Comparison of ENCODE assay signal across 9 cellular contexts in genomic region chr1:46617108-46617694, GRCh38. TPM values are rescaled to one million over a fixed set of nuclear protein-coding genes. Genes with fewer than 3 reads are reported as not detected.
DNase-seq lines count a peak whose midpoint lies in the region; ATAC-seq and TF ChIP-seq lines count a peak whose summit lies in the region.
"Had no signal": no experiment of that assay in that cellular context is flagged by ENCODE, and none has a peak within 500 bp of the region (broad histone marks: within the 10 kb centered on the region; RNA-seq: fewer than 3 reads in every experiment).

No MANE protein-coding gene starts in this region.

- peak overlapping the region; percentile 87 for H3K27ac Mint-ChIP-seq in activated B cell treated with CpG ODN at 0.5 μM for 24 hours

- no peaks in the 10 kb centered on the region for H3K9me3 Mint-ChIP-seq in activated B cell treated with CpG ODN at 0.5 μM for 24 hours

- peaks cover 40 to 45% of the 10 kb centered on the region in 2 donors for H3K4me1 ChIP-seq in gastrocnemius medialis

- in situ Hi-C loops in gastrocnemius medialis (cut with MboI; ENCODE audit: low sequenced_read_pairs in 4 of 4), result loop anchor here in 2 of 4 donors (5.0 to 10.0 kb wide), 2 partner anchors 98 to 110 kb away; partner anchors contain the start of gene EFCAB14 (in 1 of the 2)

- ATAC-seq in GM21360 (IDR thresholded peaks at IDR 0.05; ENCODE audit: unreplicated experiment) (peak; percentile 3), activated B cell treated with CpG ODN at 0.5 μM for 24 hours (ENCODE audit: low read depth) (no peak), left cardiac atrium (peak; percentile 23 to 34), gastrocnemius medialis (peak; percentile 25 to 34), HG03439 (IDR thresholded peaks at IDR 0.05; ENCODE audit: unreplicated experiment) (no peak), HG02885 (IDR thresholded peaks at IDR 0.05; ENCODE audit: poor library complexity, unreplicated experiment) (no peak)

- no peaks in the 10 kb centered on the region for H3K36me3 ChIP-seq in gastrocnemius medialis

- H3K27ac ChIP-seq in gastrocnemius medialis, result peak overlapping the region; percentile 95 to 98 (median 96)

- CTCF ChIA-PET in activated B cell treated with CpG ODN at 0.5 μM for 24 hours (lab: Charles Lee), result no interaction called here

- peaks cover 61% of the 10 kb centered on the region for H3K4me1 Mint-ChIP-seq in activated B cell treated with CpG ODN at 0.5 μM for 24 hours

- H3K27me3 Mint-ChIP-seq in activated B cell treated with CpG ODN at 0.5 μM for 24 hours, result no peaks in the 10 kb centered on the region

- intact Hi-C loops in activated B cell treated with CpG ODN at 0.5 μM for 24 hours (cut with micrococcal nuclease), result loop anchor here (1.0 to 10.0 kb wide), 3 partner anchors 50 to 312 kb away; partner anchors contain the start of genes ATPAF1, EFCAB14, LRRC41 and UQCRH
- intact Hi-C loops in left cardiac atrium (cut with DNase I), result no loop called here
- intact Hi-C loops in gastrocnemius medialis (cut with DNase I; ENCODE audit: low total_unique reads), result loop anchor here (2.0 kb wide), 1 partner anchor 52 kb away; the partner anchor contains the start of gene ATPAF1

- H3K36me3 Mint-ChIP-seq in activated B cell treated with CpG ODN at 0.5 μM for 24 hours (ENCODE audit: low read depth), result peaks cover 6% of the 10 kb centered on the region

- H3K9me3 ChIP-seq in gastrocnemius medialis, result no peaks in the 10 kb centered on the region

- DNase-seq in activated B cell treated with CpG ODN at 0.5 μM for 24 hours, result no peak
- DNase-seq in left cardiac atrium, result no peak
- no peak for DNase-seq in gastrocnemius medialis
- DNase-seq in NCI-H1694 (lab: John Stamatoyannopoulos, UW), result no peak
- no peak for DNase-seq in activated CD4-positive, alpha-beta T cell treated with anti-CD3 and anti-CD28 coated beads for 1 hour

- POLR2A ChIA-PET in activated B cell treated with CpG ODN at 0.5 μM for 24 hours (lab: Charles Lee), result interaction anchor here (0.6 to 7.5 kb wide), 3 partner anchors 12 to 414 kb away, joined by 3 to 108 read pairs (median 5); partner anchors contain the start of genes EFCAB14, LURAP1 and MKNK1

- TF ChIP-seq CTCF in activated B cell treated with CpG ODN at 0.5 μM for 24 hours (IDR thresholded peaks at IDR 0.05), result no peak
- no peak for TF ChIP-seq CTCF in gastrocnemius medialis (IDR thresholded peaks at IDR 0.05 in 4 of 5, conservative IDR thresholded peaks at IDR 0.05 in 1 of 5)

- H3K4me3 ChIP-seq in gastrocnemius medialis, result peak overlapping the region; percentile 77 to 89 (median 82)

- H3K4me3 Mint-ChIP-seq in activated B cell treated with CpG ODN at 0.5 μM for 24 hours, result peak overlapping the region; percentile 92

- TF ChIP-seq POLR2A in gastrocnemius medialis (IDR thresholded peaks at IDR 0.05), result no peak

- no peaks in the 10 kb centered on the region for H3K27me3 ChIP-seq in gastrocnemius medialis

RNA-seq across cellular contexts. Expression of gene MOB3C, which starts 0.6 kb away (rescaled TPM):
- 9.7 and 10.7 TPM in 2 replicates for total RNA-seq in activated B cell treated with CpG ODN at 0.5 μM for 24 hours
- 10 to 100 TPM; 18.3 to 22.1 TPM for total RNA-seq in left cardiac atrium
- total RNA-seq in gastrocnemius medialis, result 10 to 100 TPM; 11.3 to 26.5 (median 23.3) TPM

RNA-seq across cellular contexts. Expression of gene MKNK1, which starts 13.1 kb away (rescaled TPM):
- total RNA-seq in activated B cell treated with CpG ODN at 0.5 μM for 24 hours, result 42.3 and 45.0 TPM in 2 replicates
- 10 to 100 TPM; 39.7 to 42.7 TPM for total RNA-seq in left cardiac atrium
- total RNA-seq in gastrocnemius medialis, result 10 to 100 TPM; 23.7 to 63.5 (median 43.4) TPM

RNA-seq across cellular contexts. Expression of gene ATPAF1, which starts 51.0 kb away (rescaled TPM):
- 21.2 and 24.5 TPM in 2 replicates for total RNA-seq in activated B cell treated with CpG ODN at 0.5 μM for 24 hours
- total RNA-seq in left cardiac atrium, result 100 to 1,000 TPM; 134 to 137 TPM
- 100 to 1,000 TPM in 3 of 4 donors, 10 to 100 TPM in 1; 76.6 to 173 (median 135) TPM for total RNA-seq in gastrocnemius medialis

RNA-seq across cellular contexts. Expression of gene TEX38, which starts 54.5 kb away (rescaled TPM):
- total RNA-seq in activated B cell treated with CpG ODN at 0.5 μM for 24 hours, result not detected in 2 replicates
- total RNA-seq in left cardiac atrium, result under 1 TPM in 1 of 2 donors, not detected in 1; 0.35 TPM
- total RNA-seq in gastrocnemius medialis, result not detected
- total RNA-seq: myocyte had no signal

Comparison
In these comparisons a context has a peak if more than half of its experiments do, and no peak if none do; other contexts are left out.
1. ATAC-seq: peak in GM21360 (single experiment), left cardiac atrium (2 of 2) and gastrocnemius medialis (2 of 2); none in activated B cell treated with CpG ODN at 0.5 μM for 24 hours (single experiment), HG03439 (single experiment) and HG02885 (single experiment).
2. intact Hi-C loops: an anchor here in activated B cell treated with CpG ODN at 0.5 μM for 24 hours (1.0 to 10.0 kb wide) and gastrocnemius medialis (2.0 kb wide); none called in left cardiac atrium.